In the genomic region with DNA sequence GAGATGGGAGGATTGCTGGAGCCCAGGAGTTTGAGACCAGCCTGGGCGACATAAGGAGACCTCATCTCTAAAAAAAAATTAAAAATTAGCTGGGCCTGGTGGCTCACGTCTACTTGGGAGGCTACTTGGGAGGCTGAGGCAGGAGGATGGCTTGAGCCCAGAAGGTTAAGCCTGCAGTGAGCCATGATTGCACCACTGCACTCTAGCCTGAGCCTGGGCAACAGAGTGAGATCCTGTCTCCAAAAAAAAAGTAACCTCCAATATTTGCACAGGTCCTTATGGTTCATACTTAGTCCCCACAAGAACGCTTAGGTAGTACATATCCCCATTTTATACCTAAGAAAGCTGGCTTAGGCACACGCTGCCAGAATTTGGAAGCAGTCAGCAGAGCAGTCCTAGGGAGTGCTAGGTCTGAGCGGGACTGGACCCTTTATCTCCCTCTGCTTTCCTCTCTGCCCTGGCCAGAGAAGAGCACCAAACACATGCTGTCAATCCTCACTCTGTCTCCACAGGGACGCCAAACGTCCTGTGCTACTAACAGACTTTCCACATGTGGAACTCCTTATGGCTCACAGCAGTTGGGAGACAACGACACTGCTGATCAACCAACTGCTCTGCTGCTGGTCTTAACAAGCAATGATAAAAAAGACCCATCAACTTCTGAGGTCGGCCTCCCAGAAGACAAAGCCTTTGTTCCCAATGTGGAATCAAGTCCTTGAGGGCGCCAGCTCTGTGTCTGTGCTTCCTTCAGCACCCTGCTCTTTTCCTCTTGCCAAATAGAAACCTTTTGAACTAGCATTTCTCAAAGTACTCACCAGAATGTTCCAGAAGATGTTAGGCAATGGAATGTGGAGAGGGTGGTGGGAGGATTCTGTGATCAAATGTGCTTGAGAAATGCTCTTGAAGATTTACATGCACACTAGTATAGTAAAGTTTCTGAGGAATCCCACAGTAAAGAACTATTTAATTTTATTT, we compare ENCODE assay signal across 21 cellular contexts.
DNase-seq lines count a peak whose midpoint lies in the region; TF ChIP-seq lines count a peak whose summit lies in the region.
"Had no signal": no experiment of that assay in that cellular context is flagged by ENCODE, and none has a peak within 500 bp of the region (broad histone marks: within the 10 kb centered on the region; RNA-seq: fewer than 3 reads in every experiment).

No MANE protein-coding gene starts in this region.

- H3K27ac ChIP-seq in suprapubic skin: peak overlapping the region; percentile 61
- H3K27ac ChIP-seq: esophagus muscularis mucosa, parathyroid adenoma, sigmoid colon, tibial nerve had no signal

- H3K4me3 ChIP-seq in suprapubic skin: no peak overlapping the region
- H3K4me3 ChIP-seq: esophagus muscularis mucosa, sigmoid colon, tibial nerve had no signal

- peak; percentile 58 for DNase-seq in MV-4-11 (lab: John Stamatoyannopoulos, UW)
- peak; percentile 64 for DNase-seq in fibroblast of gingiva (ENCODE audit: low read depth)
- DNase-seq in iris pigment epithelial cell (ENCODE audit: low read depth): peak; percentile 36
- no peak for DNase-seq in suprapubic skin (ENCODE audit: low spot score in 2 of 2)
- DNase-seq in NCI-H146 treated with DMSO at 0.1 percent for 48 hours (lab: John Stamatoyannopoulos, UW; ENCODE audit: unreplicated experiment): no peak
- DNase-seq in stimulated activated naive CD4-positive, alpha-beta T cell treated with Interleukin-2 at 50 U/mL for 16 hours (lab: John Stamatoyannopoulos, UW): no peak
- DNase-seq in HK-2 (ENCODE audit: unreplicated experiment): no peak
- DNase-seq in NCI-H1694 (lab: John Stamatoyannopoulos, UW): no peak
- DNase-seq: activated CD4-positive, alpha-beta T cell treated with anti-CD3 and anti-CD28 coated beads for 4 hours; effector memory CD8-positive, alpha-beta T cell; IMR-90; naive thymus-derived CD8-positive, alpha-beta T cell; NCI-H187; NCI-H2227 treated with DMSO at 0.1 percent for 48 hours; NCI-H774; OCI-M1; SHP77 treated with DMSO at 0.1 percent for 48 hours; sigmoid colon had no signal

- TF ChIP-seq POLR2A in suprapubic skin (IDR thresholded peaks at IDR 0.05): no peak

- no peak for TF ChIP-seq CTCF in suprapubic skin (IDR thresholded peaks at IDR 0.05)

- 80% methylated on average over 7 of the region's 10 CpGs for WGBS in suprapubic skin

- no peaks in the 10 kb centered on the region for H3K27me3 ChIP-seq in suprapubic skin
- H3K27me3 ChIP-seq: esophagus muscularis mucosa, sigmoid colon, tibial nerve had no signal

- no peak for TF ChIP-seq EP300 in suprapubic skin (IDR thresholded peaks at IDR 0.05)

- no peaks in the 10 kb centered on the region for H3K36me3 ChIP-seq in suprapubic skin
- H3K36me3 ChIP-seq: esophagus muscularis mucosa, sigmoid colon, tibial nerve had no signal

- no peaks in the 10 kb centered on the region for H3K9me3 ChIP-seq in suprapubic skin
- H3K9me3 ChIP-seq: sigmoid colon had no signal

- H3K4me1 ChIP-seq in suprapubic skin: peaks cover 29% of the 10 kb centered on the region
- H3K4me1 ChIP-seq: parathyroid adenoma, sigmoid colon, tibial nerve had no signal

Comparison
In these comparisons a context has a peak if more than half of its experiments do, and no peak if none do; other contexts are left out.
1. DNase-seq: peak in MV-4-11 (single experiment), fibroblast of gingiva (single experiment) and iris pigment epithelial cell (single experiment); none in suprapubic skin (0 of 2), NCI-H146 treated with DMSO at 0.1 percent for 48 hours (single experiment), stimulated activated naive CD4-positive, alpha-beta T cell treated with Interleukin-2 at 50 U/mL for 16 hours (single experiment), HK-2 (single experiment) and NCI-H1694 (single experiment).